In genomic region chr3:65635661-65636060, GRCh38 we compare ENCODE assay signal across 15 cellular contexts.
A peak's percentile ranks its signal among the peaks of the same experiment; 100 is the strongest.
DNase-seq lines count a peak whose midpoint lies in the region; ATAC-seq and TF ChIP-seq lines count a peak whose summit lies in the region.
"Had no signal": no experiment of that assay in that cellular context is flagged by ENCODE, and none has a peak within 500 bp of the region (broad histone marks: within the 10 kb centered on the region; RNA-seq: fewer than 3 reads in every experiment).

No MANE protein-coding gene starts in this region.

- intact Hi-C loops in sigmoid colon (cut with DNase I): no loop called here

- no peak for TF ChIP-seq CTCF in sigmoid colon (IDR thresholded peaks at IDR 0.05)

- no peaks in the 10 kb centered on the region for H3K36me3 ChIP-seq in sigmoid colon
- H3K36me3 ChIP-seq: BLaER1 had no signal

- no peak overlapping the region for H3K4me3 ChIP-seq in sigmoid colon
- H3K4me3 ChIP-seq: BLaER1, GM23248 had no signal

- peaks cover 0 to 4% (median 0%) of the 10 kb centered on the region in 4 donors for H3K4me1 ChIP-seq in sigmoid colon

- DNase-seq in DMS153 (lab: John Stamatoyannopoulos, UW) (peak; percentile 0), DMS153 treated with DMSO at 0.1 percent for 48 hours (lab: John Stamatoyannopoulos, UW; ENCODE audit: unreplicated experiment) (no peak), HCEC 1CT (peak; percentile 16), amniotic epithelial cell (ENCODE audit: low read depth) (peak; percentile 6), retina (peak; percentile 42), sigmoid colon (no peak)
- DNase-seq: 8988T; AML-193; CD4-positive, CD25-positive, alpha-beta regulatory T cell; DND-41; GDM1; GM23248 had no signal

- no peaks in the 10 kb centered on the region for H3K27me3 ChIP-seq in sigmoid colon
- H3K27me3 ChIP-seq: BLaER1 had no signal

- H3K9me3 ChIP-seq in sigmoid colon: no peaks in the 10 kb centered on the region
- H3K9me3 ChIP-seq: BLaER1 had no signal

- no peak for TF ChIP-seq EP300 in sigmoid colon (IDR thresholded peaks at IDR 0.05)

- 92 to 97% methylated on average over 2 of the region's 2 CpGs for WGBS in sigmoid colon, 2 donors

- ATAC-seq in HG03108 (IDR thresholded peaks at IDR 0.05; ENCODE audit: unreplicated experiment): no peak
- ATAC-seq: HepG2 had no signal

- H3K27ac ChIP-seq in sigmoid colon: no peak overlapping the region
- H3K27ac ChIP-seq: BLaER1, GM23248 had no signal

- TF ChIP-seq POLR2A in sigmoid colon (IDR thresholded peaks at IDR 0.05): no peak

Comparison
In these comparisons a context has a peak if more than half of its experiments do, and no peak if none do; other contexts are left out.
1. DNase-seq: peak in DMS153 (single experiment), HCEC 1CT (single experiment), amniotic epithelial cell (single experiment) and retina (single experiment); none in DMS153 treated with DMSO at 0.1 percent for 48 hours (single experiment) and sigmoid colon (single experiment).